In the genomic region with DNA sequence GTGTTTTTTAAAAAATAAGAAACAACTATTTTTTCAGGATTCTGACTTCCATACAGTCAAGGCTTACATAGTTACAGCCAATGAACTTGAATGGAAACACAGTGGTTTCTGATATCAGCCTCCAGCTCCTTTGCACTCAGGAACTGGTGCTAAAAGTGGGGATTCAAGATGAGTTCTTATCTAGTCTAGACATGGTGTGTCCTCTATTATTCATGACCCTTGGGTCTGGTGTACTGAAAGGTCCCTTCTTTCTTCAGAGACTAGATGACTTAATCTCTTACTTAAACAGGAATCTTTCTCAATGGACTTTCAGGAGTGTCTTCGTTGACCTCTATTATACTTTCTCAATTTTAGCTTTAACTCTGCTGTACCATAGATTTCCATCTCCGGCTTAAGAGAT, we compare ENCODE assay signal across 16 cellular contexts.
"Had no signal": no experiment of that assay in that cellular context is flagged by ENCODE, and none has a peak within 500 bp of the region (broad histone marks: within the 10 kb centered on the region; RNA-seq: fewer than 3 reads in every experiment).

No MANE protein-coding gene starts in this region.

- H3K36me3 ChIP-seq: suprapubic skin, thyroid gland had no signal

- H3K27me3 Mint-ChIP-seq: naive B cell had no signal

- DNase-seq: effector CD4-positive, alpha-beta T cell; endodermal cell; erythroblast; foreskin keratinocyte; kidney; left cardiac atrium; left ventricle myocardium superior; mesendoderm; naive B cell; nephron progenitor cell; stimulated activated CD4-positive, alpha-beta T cell treated with anti-CD3 and anti-CD28 coated beads, Interleukin-12 subunit alpha, Interleukin-12 subunit beta, amount 100 ng/mL, for 4 hours; stimulated activated naive CD4-positive, alpha-beta T cell treated with Interleukin-2 at 50 U/mL for 16 hours; thyroid gland had no signal

- H3K36me3 Mint-ChIP-seq: naive B cell had no signal

- H3K4me1 ChIP-seq: suprapubic skin, thyroid gland had no signal

- ATAC-seq: foreskin keratinocyte, left ventricle myocardium superior, sciatic nerve had no signal

- H3K4me1 Mint-ChIP-seq: endodermal cell had no signal

- H3K27ac Mint-ChIP-seq: endodermal cell, nephron progenitor cell had no signal

- H3K9me3 Mint-ChIP-seq: endodermal cell, naive B cell, nephron progenitor cell had no signal

- H3K27me3 ChIP-seq: foreskin keratinocyte, suprapubic skin, thyroid gland had no signal

- H3K9me3 ChIP-seq: suprapubic skin, thyroid gland had no signal

- H3K4me3 Mint-ChIP-seq: endodermal cell, naive B cell, nephron progenitor cell had no signal

- H3K4me3 ChIP-seq: coronary artery, suprapubic skin, thyroid gland had no signal

- H3K27ac ChIP-seq: coronary artery, foreskin keratinocyte, suprapubic skin, thyroid gland had no signal
